ENCODE assay signal across 26 cellular contexts in genomic region chr6:25578538-25578937, GRCh38.
"Had no signal": no experiment of that assay in that cellular context is flagged by ENCODE, and none has a peak within 500 bp of the region (broad histone marks: within the 10 kb centered on the region; RNA-seq: fewer than 3 reads in every experiment).

No MANE protein-coding gene starts in this region.

- H3K4me3 Mint-ChIP-seq: activated CD4-positive, alpha-beta memory T cell treated with anti-CD3 and anti-CD28 coated beads for 36 hours; activated CD4-positive, alpha-beta T cell treated with anti-CD3 and anti-CD28 coated beads, Interleukin-2, amount 10 ng/mL, durations not matched to agents 7 days and 5 days; activated naive CD8-positive, alpha-beta T cell treated with anti-CD3 and anti-CD28 coated beads, Interleukin-2, amount 50 U/mL, for 24 hours; activated T-cell treated with anti-CD3 and anti-CD28 coated beads, Interleukin-2, amount 50 U/mL, for 4 hours; brain; central memory CD8-positive, alpha-beta T cell had no signal

- H3K27me3 ChIP-seq: Peyer's patch had no signal

- H3K4me1 ChIP-seq: Peyer's patch had no signal

- H3K9me3 Mint-ChIP-seq: activated CD4-positive, alpha-beta memory T cell treated with anti-CD3 and anti-CD28 coated beads for 36 hours; activated naive CD4-positive, alpha-beta T cell treated with anti-CD3 and anti-CD28 coated beads, Interleukin-2, amount 50 U/mL, for 72 hours; activated naive CD8-positive, alpha-beta T cell treated with anti-CD3 and anti-CD28 coated beads, Interleukin-2, amount 50 U/mL, for 24 hours; activated T-cell treated with anti-CD3 and anti-CD28 coated beads, Interleukin-2, amount 50 U/mL, for 4 hours; brain; central memory CD8-positive, alpha-beta T cell had no signal

- ATAC-seq: activated naive CD4-positive, alpha-beta T cell treated with anti-CD3 and anti-CD28 coated beads, Interleukin-2, amount 50 U/mL, for 72 hours; activated naive CD8-positive, alpha-beta T cell treated with anti-CD3 and anti-CD28 coated beads, Interleukin-2, amount 50 U/mL, for 24 hours; activated T-cell treated with anti-CD3 and anti-CD28 coated beads, Interleukin-2, amount 50 U/mL, for 4 hours had no signal

- H3K27ac Mint-ChIP-seq: activated CD4-positive, alpha-beta memory T cell treated with anti-CD3 and anti-CD28 coated beads for 36 hours; activated CD4-positive, alpha-beta T cell treated with anti-CD3 and anti-CD28 coated beads, Interleukin-2, amount 10 ng/mL, durations not matched to agents 7 days and 5 days; activated naive CD4-positive, alpha-beta T cell treated with anti-CD3 and anti-CD28 coated beads, Interleukin-2, amount 50 U/mL, for 72 hours; activated naive CD8-positive, alpha-beta T cell treated with anti-CD3 and anti-CD28 coated beads, Interleukin-2, amount 50 U/mL, for 24 hours had no signal

- H3K27ac ChIP-seq: Peyer's patch, VCaP had no signal

- H3K9me3 ChIP-seq: Peyer's patch had no signal

- H3K36me3 Mint-ChIP-seq: activated CD4-positive, alpha-beta memory T cell treated with anti-CD3 and anti-CD28 coated beads for 36 hours; activated naive CD4-positive, alpha-beta T cell treated with anti-CD3 and anti-CD28 coated beads, Interleukin-2, amount 50 U/mL, for 72 hours; brain had no signal

- FAIRE-seq: astrocyte had no signal

- H3K4me3 ChIP-seq: Peyer's patch had no signal

- DNase-seq: activated CD4-positive, alpha-beta memory T cell treated with anti-CD3 and anti-CD28 coated beads for 36 hours; activated CD4-positive, alpha-beta T cell treated with anti-CD3 and anti-CD28 coated beads, Interleukin-2, amount 10 ng/mL, durations not matched to agents 7 days and 5 days; activated CD4-positive, CD25-positive, alpha-beta regulatory T cell; activated CD8-positive, alpha-beta memory T cell treated with anti-CD3 and anti-CD28 coated beads for 24 hours; activated effector memory CD4-positive, alpha-beta T cell treated with anti-CD3 and anti-CD28 coated beads, Interleukin-2, amount 50 U/mL, for 16 hours; activated naive CD4-positive, alpha-beta T cell treated with Interleukin-2 at 50 U/mL for 16 hours; activated naive CD8-positive, alpha-beta T cell treated with anti-CD3 and anti-CD28 coated beads, Interleukin-2, amount 50 U/mL, for 24 hours; activated T-cell treated with anti-CD3 and anti-CD28 coated beads, Interleukin-2, amount 50 U/mL, for 4 hours; amniotic stem cell; cortex of kidney; Karpas-422; MM.1S; NCI-H187; NCI-H2081 treated with DMSO at 0.1 percent for 48 hours; NCI-H345; NCI-H510A; NCI-H774; NK-92 treated with Interleukin-12 subunit alpha and Interleukin-12 subunit beta, amount 100 ng/mL, for 24 hours; Peyer's patch; SIG-M5; T-helper 1 cell had no signal

- H3K27me3 Mint-ChIP-seq: activated CD4-positive, alpha-beta memory T cell treated with anti-CD3 and anti-CD28 coated beads for 36 hours; activated CD4-positive, alpha-beta T cell treated with anti-CD3 and anti-CD28 coated beads, Interleukin-2, amount 10 ng/mL, durations not matched to agents 7 days and 5 days; activated naive CD8-positive, alpha-beta T cell treated with anti-CD3 and anti-CD28 coated beads, Interleukin-2, amount 50 U/mL, for 24 hours; central memory CD8-positive, alpha-beta T cell had no signal
